In genomic region chr18:46071894-46072867, GRCh38 we compare ENCODE assay signal across 8 cellular contexts. TPM values are rescaled to one million over a fixed set of nuclear protein-coding genes. Genes with fewer than 3 reads are reported as not detected.
A peak's percentile ranks its signal among the peaks of the same experiment; 100 is the strongest.
DNase-seq lines count a peak whose midpoint lies in the region; ATAC-seq, FAIRE-seq and TF ChIP-seq lines count a peak whose summit lies in the region.

Gene PSTPIP2 (minus strand): TSS chr18:46072260. CDS start chr18:46072188, 72 bp downstream.

- peak within 1 kb of the TSS; percentile 84 for H3K4me3 Mint-ChIP-seq in T-helper 2 cell treated with Interferon-gamma antibody and Interleukin-4, amounts not matched to agents 5 μg/mL and 100 μg/mL, for 36 hours
- peak within 1 kb of the TSS; percentile 80 for H3K4me3 Mint-ChIP-seq in astrocyte (ENCODE audit: unreplicated experiment)

- peak; percentile 49 for ATAC-seq in GM19351 (IDR thresholded peaks at IDR 0.05; ENCODE audit: unreplicated experiment)

- DNase-seq in AG09319 (ENCODE audit: extremely low read depth, low read depth) (peak; percentile 11), HT1080 (ENCODE audit: low read depth) (peak; percentile 25), astrocyte (ENCODE audit: low read depth) (peak; percentile 46), iPS DF 6.9 (ENCODE audit: low read depth, low spot score) (peak; percentile 25), NCI-H187 (lab: John Stamatoyannopoulos, UW) (no peak)
- peak; percentile 52 for DNase-seq in T-helper 2 cell treated with Interferon-gamma antibody and Interleukin-4, amounts not matched to agents 5 μg/mL and 100 μg/mL, for 36 hours (ENCODE audit: low spot score)

- TF ChIP-seq CTCF in AG09319 (IDR thresholded peaks at IDR 0.05; ENCODE audit: low read depth, low read length) (peak; percentile 5), astrocyte (IDR thresholded peaks at IDR 0.05; ENCODE audit: insufficient read depth, low read depth, low read length) (no peak)

- no peak for FAIRE-seq in astrocyte (lab: Jason Lieb, UNC)

- WGBS in iPS DF 6.9 (ENCODE audit: insufficient coverage, insufficient read length) = no CpG with 5 or more reads among the region's 87 CpGs

- H3K9me3 ChIP-seq in astrocyte (ENCODE audit: insufficient read depth, low read depth, low read length) = no peaks in the 10 kb centered on the region
- H3K9me3 ChIP-seq in iPS DF 6.9 (ENCODE audit: control insufficient read depth, insufficient read depth, low read length) = no peaks in the 10 kb centered on the region
- no peaks in the 10 kb centered on the region for H3K9me3 ChIP-seq in skeletal muscle satellite cell (replicated peaks; ENCODE audit: low read length)

- H3K4me1 Mint-ChIP-seq in T-helper 2 cell treated with Interferon-gamma antibody and Interleukin-4, amounts not matched to agents 5 μg/mL and 100 μg/mL, for 36 hours (ENCODE audit: low read depth) = peaks cover 32% of the 10 kb centered on the region
- peaks cover 8% of the 10 kb centered on the region for H3K4me1 Mint-ChIP-seq in astrocyte (ENCODE audit: low read depth, unreplicated experiment)

- H3K4me3 ChIP-seq in astrocyte (ENCODE audit: insufficient read depth, low read depth, low read length) = peak within 1 kb of the TSS; percentile 71
- H3K4me3 ChIP-seq in iPS DF 6.9 (ENCODE audit: low read length) = peak within 1 kb of the TSS; percentile 86
- peak within 1 kb of the TSS; percentile 85 for H3K4me3 ChIP-seq in skeletal muscle satellite cell (ENCODE audit: low read length)

- H3K36me3 ChIP-seq in astrocyte (ENCODE audit: insufficient read depth, low read length) = no peaks in the 10 kb centered on the region
- no peaks in the 10 kb centered on the region for H3K36me3 ChIP-seq in iPS DF 6.9 (ENCODE audit: control insufficient read depth, insufficient read depth, low read length)
- H3K36me3 ChIP-seq in skeletal muscle satellite cell (ENCODE audit: insufficient read depth, low read length) = peaks cover under 1% of the 10 kb centered on the region

- H3K27me3 ChIP-seq in astrocyte (ENCODE audit: insufficient read depth, low read length) (no peaks in the 10 kb centered on the region), iPS DF 6.9 (ENCODE audit: control insufficient read depth, insufficient read depth, low read length) (peaks cover 15% of the 10 kb centered on the region; the same call in 1 of the 2 replicates), skeletal muscle satellite cell (ENCODE audit: control insufficient read depth, insufficient read depth, low read length) (no peaks in the 10 kb centered on the region)

- peaks cover 8% of the 10 kb centered on the region for H4K20me1 ChIP-seq in astrocyte (ENCODE audit: insufficient read depth, low read length)

- H3K27ac ChIP-seq in astrocyte (ENCODE audit: low read depth, low read length) = peak within 1 kb of the TSS; percentile 22
- H3K27ac ChIP-seq in iPS DF 6.9 (ENCODE audit: low read length) = no peak within 1 kb of the TSS

- H3K4me1 ChIP-seq in astrocyte (ENCODE audit: insufficient read depth, low read length) (peaks cover 20% of the 10 kb centered on the region), iPS DF 6.9 (ENCODE audit: control insufficient read depth, insufficient read depth, low read length) (0 out of 2 replicates have a peak, but pooled peaks cover 2% of the 10 kb centered on the region), skeletal muscle satellite cell (ENCODE audit: control insufficient read depth, insufficient read depth, low read length) (peaks cover 18% of the 10 kb centered on the region)

- H3K27me3 Mint-ChIP-seq in T-helper 2 cell treated with Interferon-gamma antibody and Interleukin-4, amounts not matched to agents 5 μg/mL and 100 μg/mL, for 36 hours (ENCODE audit: low read depth) = no peaks in the 10 kb centered on the region
- no peaks in the 10 kb centered on the region for H3K27me3 Mint-ChIP-seq in astrocyte (ENCODE audit: low read depth, unreplicated experiment)

- peaks cover 14% of the 10 kb centered on the region for H3K36me3 Mint-ChIP-seq in T-helper 2 cell treated with Interferon-gamma antibody and Interleukin-4, amounts not matched to agents 5 μg/mL and 100 μg/mL, for 36 hours (ENCODE audit: low read depth)
- no peaks in the 10 kb centered on the region for H3K36me3 Mint-ChIP-seq in astrocyte (ENCODE audit: low read depth, unreplicated experiment)

- H3K9me3 Mint-ChIP-seq in T-helper 2 cell treated with Interferon-gamma antibody and Interleukin-4, amounts not matched to agents 5 μg/mL and 100 μg/mL, for 36 hours = peaks cover 3% of the 10 kb centered on the region
- H3K9me3 Mint-ChIP-seq in astrocyte (ENCODE audit: unreplicated experiment) = no peaks in the 10 kb centered on the region

- H3K4me2 ChIP-seq in astrocyte (ENCODE audit: low read length) = peak within 1 kb of the TSS; percentile 97
- peak within 1 kb of the TSS; percentile 92 for H3K4me2 ChIP-seq in skeletal muscle satellite cell (ENCODE audit: low read length)

- H3K79me2 ChIP-seq in astrocyte (ENCODE audit: insufficient read depth, low read length) = peaks cover 11% of the 10 kb centered on the region

- H3K9ac ChIP-seq in astrocyte (ENCODE audit: low read length) (peak within 1 kb of the TSS; percentile 85), skeletal muscle satellite cell (ENCODE audit: low read depth, low read length) (peak within 1 kb of the TSS; percentile 82)

- peak within 1 kb of the TSS; percentile 85 for H3K27ac Mint-ChIP-seq in T-helper 2 cell treated with Interferon-gamma antibody and Interleukin-4, amounts not matched to agents 5 μg/mL and 100 μg/mL, for 36 hours
- H3K27ac Mint-ChIP-seq in astrocyte (ENCODE audit: unreplicated experiment) = peak within 1 kb of the TSS; percentile 77

- peak within 1 kb of the TSS; percentile 91 for H2AFZ ChIP-seq in astrocyte (ENCODE audit: low read depth, low read length)

RNA-seq across cellular contexts. Expression of gene PSTPIP2, which starts in this region (rescaled TPM):
- total RNA-seq in HT1080 (2014; rRNA removed; shearing (Covaris generic)) = 3.2 and 4.0 TPM in 2 replicates
- 8.2 and 10.1 TPM in 2 replicates for polyA plus RNA-seq in HT1080 (2015; cell fraction: cytosol; rRNA removed)
- polyA plus RNA-seq in HT1080 (2015; cell fraction: nucleus; rRNA removed) = 10.7 and 11.2 TPM in 2 replicates
- total RNA-seq in astrocyte = 7.2 and 9.1 TPM in 2 replicates
- 4.8 and 9.1 TPM in 2 replicates for total RNA-seq in skeletal muscle satellite cell (2012; rRNA removed)

Comparison
In these comparisons a context has a peak if more than half of its experiments do, and no peak if none do; other contexts are left out.
1. DNase-seq: peak in AG09319 (single experiment), HT1080 (single experiment), T-helper 2 cell treated with Interferon-gamma antibody and Interleukin-4, amounts not matched to agents 5 μg/mL and 100 μg/mL, for 36 hours (single experiment), astrocyte (single experiment) and iPS DF 6.9 (single experiment); none in NCI-H187 (0 of 2).
2. Peak in every context shown above with its lines, with median percentiles within 50 percentile points of each other: H3K4me3 ChIP-seq.